Comparison of ENCODE assay signal across 31 cellular contexts in genomic region chr5:166602271-166602670, GRCh38.
"Had no signal": no experiment of that assay in that cellular context is flagged by ENCODE, and none has a peak within 500 bp of the region (broad histone marks: within the 10 kb centered on the region; RNA-seq: fewer than 3 reads in every experiment).

No MANE protein-coding gene starts in this region.

- H3K36me3 Mint-ChIP-seq: naive thymus-derived CD4-positive, alpha-beta T cell; natural killer cell treated with Interleukin-12 subunit alpha and Interleukin-12 subunit beta and Interleukin-15 and Interleukin-18, amount 100 ng/mL, for 72 hours; stimulated activated memory B cell treated with anti-CD40 and anti-IgM and Interleukin-4, amounts not matched to agents 10 μg/mL and 1 μg/mL and 100 μg/mL, for 72 hours had no signal

- H3K27me3 ChIP-seq: pancreas, testis, thyroid gland, transverse colon, upper lobe of right lung had no signal

- H3K4me1 Mint-ChIP-seq: naive thymus-derived CD4-positive, alpha-beta T cell; neural crest cell; stimulated activated memory B cell treated with anti-CD40 and anti-IgM and Interleukin-4, amounts not matched to agents 10 μg/mL and 1 μg/mL and 100 μg/mL, for 72 hours; stimulated activated naive CD8-positive, alpha-beta T cell treated with anti-CD3 and anti-CD28 coated beads, Interleukin-15, amount 100 ng/mL, for 72 hours had no signal

- H3K4me1 ChIP-seq: lower lobe of right lung, pancreas, prostate gland, testis, thyroid gland, transverse colon, upper lobe of right lung had no signal

- H3K4me3 ChIP-seq: lower lobe of right lung, pancreas, prostate gland, skin epidermis, testis, thyroid gland, transverse colon, upper lobe of right lung had no signal

- H3K27ac ChIP-seq: lower lobe of right lung, pancreas, prostate gland, skin epidermis, testis, thyroid gland, transverse colon, upper lobe of right lung had no signal

- H3K36me3 ChIP-seq: lower lobe of right lung, pancreas, prostate gland, thyroid gland, transverse colon, upper lobe of right lung had no signal

- H3K9me3 ChIP-seq: lower lobe of right lung, pancreas, prostate gland, testis, thyroid gland, transverse colon, upper lobe of right lung had no signal

- ATAC-seq: left cardiac atrium; left lobe of liver; left ventricle myocardium superior; lower lobe of right lung; naive thymus-derived CD4-positive, alpha-beta T cell; natural killer cell treated with Interleukin-12 subunit alpha and Interleukin-12 subunit beta and Interleukin-15 and Interleukin-18, amount 100 ng/mL, for 72 hours; pancreas; right cardiac atrium; sciatic nerve; stimulated activated memory B cell treated with anti-CD40 and anti-IgM and Interleukin-4, amounts not matched to agents 10 μg/mL and 1 μg/mL and 100 μg/mL, for 72 hours; stimulated activated naive CD8-positive, alpha-beta T cell treated with anti-CD3 and anti-CD28 coated beads, Interleukin-15, amount 100 ng/mL, for 72 hours; upper lobe of right lung had no signal

- H3K27me3 Mint-ChIP-seq: naive thymus-derived CD4-positive, alpha-beta T cell; natural killer cell treated with Interleukin-12 subunit alpha and Interleukin-12 subunit beta and Interleukin-15 and Interleukin-18, amount 100 ng/mL, for 72 hours; stimulated activated memory B cell treated with anti-CD40 and anti-IgM and Interleukin-4, amounts not matched to agents 10 μg/mL and 1 μg/mL and 100 μg/mL, for 72 hours; stimulated activated naive CD8-positive, alpha-beta T cell treated with anti-CD3 and anti-CD28 coated beads, Interleukin-15, amount 100 ng/mL, for 72 hours had no signal

- DNase-seq: hippocampal formation; kidney glomerular epithelial cell; left cardiac atrium; left ventricle myocardium superior; lower lobe of right lung; mammary epithelial cell; mesenchymal stem cell; naive thymus-derived CD4-positive, alpha-beta T cell; nucleus accumbens; pancreas; posterior cingulate gyrus; retina; right cardiac atrium; stimulated activated CD4-positive, alpha-beta T cell treated with anti-CD3 and anti-CD28 coated beads, Interleukin-1b, Interleukin-23, amount 100 ng/mL, for 48 hours; stimulated activated CD4-positive, alpha-beta T cell treated with anti-CD3 and anti-CD28 coated beads, Interleukin-2, amount 100 ng/mL, for 48 hours; stimulated activated CD4-positive, alpha-beta T cell treated with anti-CD3 and anti-CD28 coated beads, Interleukin-4, amount 100 ng/mL, for 4 hours; stimulated activated CD8-positive, alpha-beta memory T cell treated with anti-CD3 and anti-CD28 coated beads, Interleukin-4, amount 100 ng/mL, for 48 hours; stimulated activated naive CD4-positive, alpha-beta T cell treated with Interleukin-2 at 50 U/mL for 16 hours; stimulated activated naive CD8-positive, alpha-beta T cell treated with anti-CD3 and anti-CD28 coated beads, Interleukin-15, amount 100 ng/mL, for 72 hours; substantia nigra; testis; thyroid gland; transverse colon; upper lobe of right lung had no signal

- H3K4me3 Mint-ChIP-seq: naive thymus-derived CD4-positive, alpha-beta T cell; natural killer cell treated with Interleukin-12 subunit alpha and Interleukin-12 subunit beta and Interleukin-15 and Interleukin-18, amount 100 ng/mL, for 72 hours; neural crest cell; stimulated activated memory B cell treated with anti-CD40 and anti-IgM and Interleukin-4, amounts not matched to agents 10 μg/mL and 1 μg/mL and 100 μg/mL, for 72 hours; stimulated activated naive CD8-positive, alpha-beta T cell treated with anti-CD3 and anti-CD28 coated beads, Interleukin-15, amount 100 ng/mL, for 72 hours had no signal

- H3K27ac Mint-ChIP-seq: naive thymus-derived CD4-positive, alpha-beta T cell; natural killer cell treated with Interleukin-12 subunit alpha and Interleukin-12 subunit beta and Interleukin-15 and Interleukin-18, amount 100 ng/mL, for 72 hours; stimulated activated memory B cell treated with anti-CD40 and anti-IgM and Interleukin-4, amounts not matched to agents 10 μg/mL and 1 μg/mL and 100 μg/mL, for 72 hours; stimulated activated naive CD8-positive, alpha-beta T cell treated with anti-CD3 and anti-CD28 coated beads, Interleukin-15, amount 100 ng/mL, for 72 hours had no signal
